In genomic region chr2:152445791-152446201, GRCh38 we compare ENCODE assay signal across 12 cellular contexts.
DNase-seq lines count a peak whose midpoint lies in the region; ATAC-seq, FAIRE-seq and TF ChIP-seq lines count a peak whose summit lies in the region.
"Had no signal": no experiment of that assay in that cellular context is flagged by ENCODE, and none has a peak within 500 bp of the region (broad histone marks: within the 10 kb centered on the region; RNA-seq: fewer than 3 reads in every experiment).

No MANE protein-coding gene starts in this region.

- no peaks in the 10 kb centered on the region for H3K36me3 Mint-ChIP-seq in activated naive CD4-positive, alpha-beta T cell treated with anti-CD3 and anti-CD28 coated beads for 36 hours (ENCODE audit: low read depth)
- no peaks in the 10 kb centered on the region for H3K36me3 Mint-ChIP-seq in activated naive CD4-positive, alpha-beta T cell treated with anti-CD3 and anti-CD28 coated beads, Interleukin-2, amount 10 ng/mL, durations not matched to agents 7 days and 5 days
- no peaks in the 10 kb centered on the region for H3K36me3 Mint-ChIP-seq in natural killer cell
- peaks cover 9% of the 10 kb centered on the region for H3K36me3 Mint-ChIP-seq in nephron progenitor cell (ENCODE audit: low read depth)
- H3K36me3 Mint-ChIP-seq: CD4-positive, CD25-positive, alpha-beta regulatory T cell had no signal

- peaks cover 43% of the 10 kb centered on the region for H3K4me1 ChIP-seq in adipocyte (ENCODE audit: control insufficient read depth, insufficient read depth, low read length)

- H3K4me3 Mint-ChIP-seq in activated naive CD4-positive, alpha-beta T cell treated with anti-CD3 and anti-CD28 coated beads for 36 hours, result no peak overlapping the region
- H3K4me3 Mint-ChIP-seq in activated naive CD4-positive, alpha-beta T cell treated with anti-CD3 and anti-CD28 coated beads, Interleukin-2, amount 10 ng/mL, durations not matched to agents 7 days and 5 days, result no peak overlapping the region
- no peak overlapping the region for H3K4me3 Mint-ChIP-seq in natural killer cell
- no peak overlapping the region for H3K4me3 Mint-ChIP-seq in nephron progenitor cell
- H3K4me3 Mint-ChIP-seq: CD4-positive, CD25-positive, alpha-beta regulatory T cell had no signal

- no peak overlapping the region for H3K27ac Mint-ChIP-seq in activated naive CD4-positive, alpha-beta T cell treated with anti-CD3 and anti-CD28 coated beads for 36 hours
- no peak overlapping the region for H3K27ac Mint-ChIP-seq in activated naive CD4-positive, alpha-beta T cell treated with anti-CD3 and anti-CD28 coated beads, Interleukin-2, amount 10 ng/mL, durations not matched to agents 7 days and 5 days
- H3K27ac Mint-ChIP-seq in natural killer cell, result no peak overlapping the region
- H3K27ac Mint-ChIP-seq in nephron progenitor cell, result no peak overlapping the region
- H3K27ac Mint-ChIP-seq: CD4-positive, CD25-positive, alpha-beta regulatory T cell had no signal

- intact Hi-C loops in activated naive CD4-positive, alpha-beta T cell treated with anti-CD3 and anti-CD28 coated beads for 36 hours (cut with micrococcal nuclease), result loop anchor here (1.0 kb wide), 3 partner anchors 24 to 128 kb away; no protein-coding TSS in a partner anchor
- intact Hi-C loops in natural killer cell (cut with micrococcal nuclease), result no loop called here

- H3K36me3 ChIP-seq in adipocyte (ENCODE audit: control insufficient read depth, insufficient read depth, low read length, severe bottlenecking), result no peaks in the 10 kb centered on the region

- peaks cover 19% of the 10 kb centered on the region for H3K4me1 Mint-ChIP-seq in activated naive CD4-positive, alpha-beta T cell treated with anti-CD3 and anti-CD28 coated beads for 36 hours (ENCODE audit: low read depth)
- no peaks in the 10 kb centered on the region for H3K4me1 Mint-ChIP-seq in activated naive CD4-positive, alpha-beta T cell treated with anti-CD3 and anti-CD28 coated beads, Interleukin-2, amount 10 ng/mL, durations not matched to agents 7 days and 5 days
- H3K4me1 Mint-ChIP-seq in natural killer cell, result no peaks in the 10 kb centered on the region
- peaks cover 59% of the 10 kb centered on the region for H3K4me1 Mint-ChIP-seq in nephron progenitor cell
- H3K4me1 Mint-ChIP-seq: CD4-positive, CD25-positive, alpha-beta regulatory T cell had no signal

- CTCF ChIA-PET in activated naive CD4-positive, alpha-beta T cell treated with anti-CD3 and anti-CD28 coated beads for 36 hours (lab: Charles Lee), result no interaction called here
- CTCF ChIA-PET in activated naive CD4-positive, alpha-beta T cell treated with anti-CD3 and anti-CD28 coated beads, Interleukin-2, amount 10 ng/mL, durations not matched to agents 7 days and 5 days (lab: Charles Lee), result interaction anchor here (0.6 kb wide), 1 partner anchor 234 kb away, joined by 3 read pairs; no protein-coding TSS in a partner anchor

- TF ChIP-seq CTCF in natural killer cell (IDR thresholded peaks at IDR 0.05) (no peak), nephron progenitor cell (IDR thresholded peaks at IDR 0.05) (no peak)

- no peak for ATAC-seq in natural killer cell

- no peaks in the 10 kb centered on the region for H3K9me3 Mint-ChIP-seq in activated naive CD4-positive, alpha-beta T cell treated with anti-CD3 and anti-CD28 coated beads for 36 hours
- H3K9me3 Mint-ChIP-seq in activated naive CD4-positive, alpha-beta T cell treated with anti-CD3 and anti-CD28 coated beads, Interleukin-2, amount 10 ng/mL, durations not matched to agents 7 days and 5 days, result no peaks in the 10 kb centered on the region
- no peaks in the 10 kb centered on the region for H3K9me3 Mint-ChIP-seq in natural killer cell
- H3K9me3 Mint-ChIP-seq in nephron progenitor cell, result no peaks in the 10 kb centered on the region

- H3K9ac ChIP-seq in adipocyte (ENCODE audit: low read length), result no peak overlapping the region

- no peak overlapping the region for H3K4me3 ChIP-seq in adipocyte (ENCODE audit: low read length)

- H3K9me3 ChIP-seq in adipocyte (ENCODE audit: control insufficient read depth, low read length), result no peaks in the 10 kb centered on the region

- DNase-seq in activated naive CD4-positive, alpha-beta T cell treated with anti-CD3 and anti-CD28 coated beads for 36 hours, result peak; percentile 26
- no peak for DNase-seq in activated naive CD4-positive, alpha-beta T cell treated with anti-CD3 and anti-CD28 coated beads, Interleukin-2, amount 10 ng/mL, durations not matched to agents 7 days and 5 days
- DNase-seq in adipocyte (ENCODE audit: low read depth) (peak; percentile 67), hepatic stellate cell (ENCODE audit: low spot score) (peak; percentile 32), urothelium cell line (ENCODE audit: low spot score) (peak; percentile 21), natural killer cell (no peak), NCI-H1417 (lab: John Stamatoyannopoulos, UW) (no peak), nephron progenitor cell (no peak)
- DNase-seq: CD4-positive, CD25-positive, alpha-beta regulatory T cell; central memory CD4-positive, alpha-beta T cell; retina; SHP77 treated with DMSO at 0.1 percent for 48 hours had no signal

- no peaks in the 10 kb centered on the region for H3K27me3 ChIP-seq in adipocyte (replicated peaks; ENCODE audit: control insufficient read depth, insufficient read depth, low read length)

- FAIRE-seq in urothelium cell line (lab: Jason Lieb, UNC), result no peak

- H3K27me3 Mint-ChIP-seq in activated naive CD4-positive, alpha-beta T cell treated with anti-CD3 and anti-CD28 coated beads for 36 hours (ENCODE audit: low read depth), result peaks cover 24% of the 10 kb centered on the region
- H3K27me3 Mint-ChIP-seq in activated naive CD4-positive, alpha-beta T cell treated with anti-CD3 and anti-CD28 coated beads, Interleukin-2, amount 10 ng/mL, durations not matched to agents 7 days and 5 days, result no peaks in the 10 kb centered on the region
- H3K27me3 Mint-ChIP-seq in natural killer cell (ENCODE audit: low read depth in 2 of 2) (peaks cover 15% of the 10 kb centered on the region in 2 donors), nephron progenitor cell (ENCODE audit: low read depth, poor library complexity) (peaks cover 4% of the 10 kb centered on the region)

Comparison
In these comparisons a context has a peak if more than half of its experiments do, and no peak if none do; other contexts are left out.
1. DNase-seq: peak in activated naive CD4-positive, alpha-beta T cell treated with anti-CD3 and anti-CD28 coated beads for 36 hours (single experiment), adipocyte (single experiment), hepatic stellate cell (single experiment) and urothelium cell line (single experiment); none in activated naive CD4-positive, alpha-beta T cell treated with anti-CD3 and anti-CD28 coated beads, Interleukin-2, amount 10 ng/mL, durations not matched to agents 7 days and 5 days (single experiment), natural killer cell (single experiment), NCI-H1417 (0 of 3) and nephron progenitor cell (single experiment).